Comparison of ENCODE assay signal across 26 cellular contexts in the genomic region with DNA sequence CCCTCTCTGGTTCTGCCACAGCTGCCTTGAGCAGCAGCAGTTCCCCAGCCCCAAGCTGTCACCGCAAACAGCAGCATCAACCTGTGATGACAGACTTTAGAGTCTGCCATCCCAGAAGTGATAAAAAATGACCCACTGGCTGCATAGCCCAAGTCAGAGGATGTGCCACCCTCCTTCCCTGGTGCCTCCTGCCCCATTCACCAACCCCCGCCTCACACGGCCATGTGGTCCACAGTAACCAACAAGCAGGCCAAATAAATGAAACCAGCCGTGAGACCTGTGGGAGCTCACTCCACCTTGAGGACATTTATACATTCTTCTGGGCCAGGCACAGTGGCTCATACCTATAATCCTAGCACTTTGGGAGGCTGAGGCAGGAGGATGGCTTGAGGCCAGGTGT. TPM values are rescaled to one million over a fixed set of nuclear protein-coding genes. Genes with fewer than 3 reads are reported as not detected.
DNase-seq lines count a peak whose midpoint lies in the region; ATAC-seq and TF ChIP-seq lines count a peak whose summit lies in the region.
"Had no signal": no experiment of that assay in that cellular context is flagged by ENCODE, and none has a peak within 500 bp of the region (broad histone marks: within the 10 kb centered on the region; RNA-seq: fewer than 3 reads in every experiment).

No MANE protein-coding gene starts in this region.

- CTCF ChIA-PET in activated B cell treated with CpG ODN at 0.5 μM for 24 hours (lab: Charles Lee) = interaction anchor here (0.6 kb wide), 2 partner anchors 11 to 295 kb away, joined by 3 read pairs; no protein-coding TSS in a partner anchor

- intact Hi-C loops in activated B cell treated with CpG ODN at 0.5 μM for 24 hours (cut with micrococcal nuclease) (no loop called here), uterus (cut with DNase I; ENCODE audit: low total_unique reads) (no loop called here), body of pancreas (cut with DNase I) (no loop called here), natural killer cell (cut with micrococcal nuclease) (no loop called here)

- no peak for TF ChIP-seq POLR2A in uterus (IDR thresholded peaks at IDR 0.05)
- no peak for TF ChIP-seq POLR2A in body of pancreas (IDR thresholded peaks at IDR 0.05)

- H3K27ac Mint-ChIP-seq in activated B cell treated with CpG ODN at 0.5 μM for 24 hours (peak overlapping the region; percentile 74), memory B cell (peak overlapping the region; percentile 92), natural killer cell (no peak overlapping the region)
- H3K27ac Mint-ChIP-seq: activated CD8-positive, alpha-beta memory T cell treated with anti-CD3 and anti-CD28 coated beads, Interleukin-2, amount 10 ng/mL, durations not matched to agents 7 days and 5 days; activated T-helper 1 cell treated with anti-CD3 and anti-CD28 coated beads, Interleukin-12 subunit alpha, Interleukin-12 subunit beta, Interleukin-2, Interleukin-4 antibody, amounts not matched to agents 30 ng/mL and 10 ng/mL and 1 ng/mL, durations not matched to agents 14 hours and 24 hours and 36 hours; T-helper 2 cell treated with Interferon-gamma antibody and Interleukin-4, amounts not matched to agents 5 μg/mL and 100 μg/mL, for 36 hours had no signal

- POLR2A ChIA-PET in activated B cell treated with CpG ODN at 0.5 μM for 24 hours (lab: Charles Lee) = interaction anchor here (0.6 kb wide), 2 partner anchors 41 to 287 kb away, joined by 3 read pairs; no protein-coding TSS in a partner anchor

- no peak for ATAC-seq in activated B cell treated with CpG ODN at 0.5 μM for 24 hours (ENCODE audit: low read depth)
- no peak for ATAC-seq in memory B cell (ENCODE audit: low read depth)
- no peak for ATAC-seq in body of pancreas
- ATAC-seq in natural killer cell = no peak
- ATAC-seq: activated CD8-positive, alpha-beta memory T cell treated with anti-CD3 and anti-CD28 coated beads, Interleukin-2, amount 10 ng/mL, durations not matched to agents 7 days and 5 days; effector memory CD8-positive, alpha-beta T cell; esophagus mucosa; foreskin keratinocyte; PC-3 had no signal

- peaks cover 71% of the 10 kb centered on the region for H3K36me3 Mint-ChIP-seq in activated B cell treated with CpG ODN at 0.5 μM for 24 hours (ENCODE audit: low read depth)
- peaks cover 29% of the 10 kb centered on the region for H3K36me3 Mint-ChIP-seq in memory B cell
- H3K36me3 Mint-ChIP-seq in natural killer cell = no peaks in the 10 kb centered on the region

- peaks cover 0 to 16% of the 10 kb centered on the region in 2 donors for H3K4me1 ChIP-seq in uterus
- peaks cover 18% of the 10 kb centered on the region for H3K4me1 ChIP-seq in body of pancreas
- H3K4me1 ChIP-seq: foreskin keratinocyte had no signal

- peak; percentile 45 for DNase-seq in activated effector memory CD4-positive, alpha-beta T cell treated with anti-CD3 and anti-CD28 coated beads, Interleukin-2, amount 50 U/mL, for 16 hours
- DNase-seq in activated effector memory CD4-positive, alpha-beta T cell treated with Interleukin-2 at 50 U/mL for 16 hours = no peak
- DNase-seq in activated B cell treated with CpG ODN at 0.5 μM for 24 hours = no peak
- DNase-seq in memory B cell (ENCODE audit: low spot score in 2 of 2) = no peak
- DNase-seq in uterus = no peak
- DNase-seq in body of pancreas = no peak
- DNase-seq in natural killer cell = no peak
- DNase-seq in NAMALWA (ENCODE audit: low spot score) = no peak
- DNase-seq: activated CD4-positive, alpha-beta T cell treated with anti-CD3 and anti-CD28 coated beads, Interleukin-2, amount 10 ng/mL, durations not matched to agents 7 days and 5 days; activated CD8-positive, alpha-beta memory T cell treated with anti-CD3 and anti-CD28 coated beads, Interleukin-2, amount 10 ng/mL, durations not matched to agents 7 days and 5 days; activated naive CD4-positive, alpha-beta T cell treated with anti-CD3 and anti-CD28 coated beads, Interleukin-2, amount 50 U/mL, for 16 hours; amniotic stem cell; Caco-2; colonic mucosa; DND-41; effector memory CD8-positive, alpha-beta T cell; foreskin keratinocyte; NCI-H446 treated with DMSO at 0.1 percent for 48 hours; NCI-H82; PC-3; transverse colon had no signal

- H3K36me3 ChIP-seq in uterus (no peaks in the 10 kb centered on the region), body of pancreas (replicated peaks in 1 of 2; ENCODE audit: insufficient read depth in 1 of 2, low read depth in 2 of 2) (no peaks in the 10 kb centered on the region)
- H3K36me3 ChIP-seq: breast epithelium, colonic mucosa, transverse colon had no signal

- 84 to 94% methylated on average over 4 of the region's 4 CpGs for WGBS in body of pancreas, 2 donors

- peak overlapping the region; percentile 74 to 75 for H3K27ac ChIP-seq in uterus
- no peak overlapping the region for H3K27ac ChIP-seq in body of pancreas
- H3K27ac ChIP-seq: colonic mucosa, foreskin keratinocyte, KMS-11 had no signal

- H3K9me3 ChIP-seq in uterus (no peaks in the 10 kb centered on the region), body of pancreas (no peaks in the 10 kb centered on the region)
- H3K9me3 ChIP-seq: breast epithelium, Caco-2, colonic mucosa, transverse colon had no signal

- TF ChIP-seq CTCF in activated B cell treated with CpG ODN at 0.5 μM for 24 hours (IDR thresholded peaks at IDR 0.05) (no peak), uterus (IDR thresholded peaks at IDR 0.05) (no peak), body of pancreas (IDR thresholded peaks at IDR 0.05) (no peak), natural killer cell (IDR thresholded peaks at IDR 0.05) (no peak)

- H3K4me3 ChIP-seq in uterus (no peak overlapping the region), body of pancreas (no peak overlapping the region)
- H3K4me3 ChIP-seq: breast epithelium, colonic mucosa, transverse colon had no signal

- H3K4me3 Mint-ChIP-seq in activated B cell treated with CpG ODN at 0.5 μM for 24 hours (peak overlapping the region; percentile 42), memory B cell (peak overlapping the region; percentile 30), natural killer cell (no peak overlapping the region)
- H3K4me3 Mint-ChIP-seq: activated CD4-positive, alpha-beta T cell treated with anti-CD3 and anti-CD28 coated beads, Interleukin-2, amount 10 ng/mL, durations not matched to agents 7 days and 5 days; activated CD8-positive, alpha-beta memory T cell treated with anti-CD3 and anti-CD28 coated beads, Interleukin-2, amount 10 ng/mL, durations not matched to agents 7 days and 5 days; activated T-helper 1 cell treated with anti-CD3 and anti-CD28 coated beads, Interleukin-12 subunit alpha, Interleukin-12 subunit beta, Interleukin-2, Interleukin-4 antibody, amounts not matched to agents 30 ng/mL and 10 ng/mL and 1 ng/mL, durations not matched to agents 14 hours and 24 hours and 36 hours; T-helper 2 cell treated with Interferon-gamma antibody and Interleukin-4, amounts not matched to agents 5 μg/mL and 100 μg/mL, for 36 hours had no signal

- H3K4me1 Mint-ChIP-seq in activated B cell treated with CpG ODN at 0.5 μM for 24 hours (peaks cover 80% of the 10 kb centered on the region), memory B cell (peaks cover 57% of the 10 kb centered on the region), natural killer cell (peaks cover 24 to 27% of the 10 kb centered on the region in 2 donors)

- no peaks in the 10 kb centered on the region for H3K27me3 Mint-ChIP-seq in activated B cell treated with CpG ODN at 0.5 μM for 24 hours
- H3K27me3 Mint-ChIP-seq in memory B cell = no peaks in the 10 kb centered on the region
- no peaks in the 10 kb centered on the region for H3K27me3 Mint-ChIP-seq in natural killer cell (ENCODE audit: low read depth in 2 of 2)
- H3K27me3 Mint-ChIP-seq: activated CD4-positive, alpha-beta T cell treated with anti-CD3 and anti-CD28 coated beads, Interleukin-2, amount 10 ng/mL, durations not matched to agents 7 days and 5 days; activated CD8-positive, alpha-beta memory T cell treated with anti-CD3 and anti-CD28 coated beads, Interleukin-2, amount 10 ng/mL, durations not matched to agents 7 days and 5 days; effector memory CD8-positive, alpha-beta T cell had no signal

- H3K27me3 ChIP-seq in uterus (no peaks in the 10 kb centered on the region), body of pancreas (peaks cover 0 to 19% of the 10 kb centered on the region in 2 donors)

- H3K9me3 Mint-ChIP-seq in activated B cell treated with CpG ODN at 0.5 μM for 24 hours (no peaks in the 10 kb centered on the region), memory B cell (peaks cover 2% of the 10 kb centered on the region), natural killer cell (no peaks in the 10 kb centered on the region)
- H3K9me3 Mint-ChIP-seq: activated CD4-positive, alpha-beta T cell treated with anti-CD3 and anti-CD28 coated beads, Interleukin-2, amount 10 ng/mL, durations not matched to agents 7 days and 5 days; activated T-helper 1 cell treated with anti-CD3 and anti-CD28 coated beads, Interleukin-12 subunit alpha, Interleukin-12 subunit beta, Interleukin-2, Interleukin-4 antibody, amounts not matched to agents 30 ng/mL and 10 ng/mL and 1 ng/mL, durations not matched to agents 14 hours and 24 hours and 36 hours; effector memory CD8-positive, alpha-beta T cell; T-helper 2 cell treated with Interferon-gamma antibody and Interleukin-4, amounts not matched to agents 5 μg/mL and 100 μg/mL, for 36 hours had no signal

RNA-seq across cellular contexts. Expression of a gene that starts 3.5 kb away (rescaled TPM):
- total RNA-seq in activated B cell treated with CpG ODN at 0.5 μM for 24 hours (202 and 217 TPM in 2 replicates), uterus (100 to 1,000 TPM in 1 of 4 donors, 10 to 100 TPM in 3; 17.1 to 130 (median 26.1) TPM), body of pancreas (1 to 10 TPM; 2.6 to 5.7 TPM), natural killer cell (10 to 100 TPM; 14.1 to 39.0 (median 16.3) TPM)
- total RNA-seq: foreskin keratinocyte had no signal

Comparison
In these comparisons a context has a peak if more than half of its experiments do, and no peak if none do; other contexts are left out.
1. H3K27ac Mint-ChIP-seq: peak in activated B cell treated with CpG ODN at 0.5 μM for 24 hours (single experiment) and memory B cell (single experiment); none in natural killer cell (0 of 2).
2. H3K27ac ChIP-seq: peak in uterus (2 of 2); none in body of pancreas (0 of 4).